Comparison of ENCODE assay signal across 11 cellular contexts in genomic region chr22:46075764-46076531, GRCh38.
DNase-seq lines count a peak whose midpoint lies in the region; ATAC-seq and TF ChIP-seq lines count a peak whose summit lies in the region.
"Had no signal": no experiment of that assay in that cellular context is flagged by ENCODE, and none has a peak within 500 bp of the region (broad histone marks: within the 10 kb centered on the region; RNA-seq: fewer than 3 reads in every experiment).

No MANE protein-coding gene starts in this region.

- no peak overlapping the region for H3K27ac ChIP-seq in CD4-positive, alpha-beta memory T cell (ENCODE audit: low read depth, low read length)
- H3K27ac ChIP-seq in prostate gland = peak overlapping the region; percentile 96 to 99
- H3K27ac ChIP-seq in neuronal stem cell (replicated peaks; ENCODE audit: low read length) = no peak overlapping the region

- TF ChIP-seq POLR2A in prostate gland (IDR thresholded peaks at IDR 0.05) = no peak

- H3K18ac ChIP-seq in neuronal stem cell (ENCODE audit: low read length) = no peak overlapping the region

- H3K4me3 Mint-ChIP-seq in CD4-positive, alpha-beta memory T cell = peak overlapping the region in 2 of 8 donors; percentile 40 to 53
- no peak overlapping the region for H3K4me3 Mint-ChIP-seq in activated T-helper 2 cell treated with anti-CD3 and anti-CD28 coated beads, Interferon-gamma antibody, Interleukin-2, Interleukin-4, amounts not matched to agents 10 μg/mL and 5 μg/mL and 100 μg/mL, durations not matched to agents 14 hours and 24 hours and 36 hours (ENCODE audit: low read depth)
- H3K4me3 Mint-ChIP-seq: mesothelial cell of epicardium had no signal

- H3K4me3 ChIP-seq in CD4-positive, alpha-beta memory T cell (ENCODE audit: low read length in 2 of 2) = no peak overlapping the region
- H3K4me3 ChIP-seq in prostate gland (peak overlapping the region; percentile 78 to 93), neuronal stem cell (ENCODE audit: low read length in 2 of 2) (no peak overlapping the region)

- CTCF ChIA-PET in CD4-positive, alpha-beta memory T cell (lab: Charles Lee; ENCODE audit: partially characterized antibody) = interaction anchor here (1.3 kb wide), 1 partner anchor 63 kb away, joined by 3 read pairs; no protein-coding TSS in a partner anchor

- H4K8ac ChIP-seq in neuronal stem cell (ENCODE audit: low read depth, low read length) = no peak overlapping the region

- H3K27me3 Mint-ChIP-seq in CD4-positive, alpha-beta memory T cell = no peaks in the 10 kb centered on the region
- H3K27me3 Mint-ChIP-seq in activated T-helper 2 cell treated with anti-CD3 and anti-CD28 coated beads, Interferon-gamma antibody, Interleukin-2, Interleukin-4, amounts not matched to agents 10 μg/mL and 5 μg/mL and 100 μg/mL, durations not matched to agents 14 hours and 24 hours and 36 hours (ENCODE audit: low read depth) = no peaks in the 10 kb centered on the region
- H3K27me3 Mint-ChIP-seq: activated naive CD4-positive, alpha-beta T cell treated with anti-CD3 and anti-CD28 coated beads, Interleukin-2, amount 50 U/mL, for 24 hours had no signal

- POLR2A ChIA-PET in CD4-positive, alpha-beta memory T cell (lab: Charles Lee; ENCODE audit: partially characterized antibody) = interaction anchor here (1.1 to 3.5 kb wide), 2 partner anchors 40 to 62 kb away, joined by 3 to 24 read pairs; no protein-coding TSS in a partner anchor

- H3K9ac ChIP-seq in neuronal stem cell (ENCODE audit: low read depth, low read length, poor library complexity) = no peak overlapping the region

- H3K36me3 ChIP-seq in CD4-positive, alpha-beta memory T cell (ENCODE audit: insufficient read depth, low read length) = no peaks in the 10 kb centered on the region
- H3K36me3 ChIP-seq in prostate gland (no peaks in the 10 kb centered on the region), neuronal stem cell (replicated peaks in 1 of 2; ENCODE audit: control insufficient read depth in 2 of 2, insufficient read depth in 2 of 2, low read length in 2 of 2) (no peaks in the 10 kb centered on the region)

- intact Hi-C loops in CD4-positive, alpha-beta memory T cell (cut with micrococcal nuclease) = no loop called here
- intact Hi-C loops in activated T-helper 2 cell treated with anti-CD3 and anti-CD28 coated beads, Interferon-gamma antibody, Interleukin-2, Interleukin-4, amounts not matched to agents 10 μg/mL and 5 μg/mL and 100 μg/mL, durations not matched to agents 14 hours and 24 hours and 36 hours (cut with micrococcal nuclease) = no loop called here
- intact Hi-C loops in prostate gland (cut with DNase I) = loop anchor here (5.0 kb wide), 1 partner anchor 36 kb away; no protein-coding TSS in a partner anchor

- H2AFZ ChIP-seq in neuronal stem cell (ENCODE audit: low read length) = no peak overlapping the region

- H3K4me1 ChIP-seq in CD4-positive, alpha-beta memory T cell (ENCODE audit: insufficient read depth, low read length) = peaks cover 30% of the 10 kb centered on the region
- H3K4me1 ChIP-seq in prostate gland (replicated peaks) (peaks cover 22% of the 10 kb centered on the region), neuronal stem cell (ENCODE audit: control insufficient read depth in 2 of 2, insufficient read depth in 1 of 2, low read depth in 1 of 2, low read length in 2 of 2) (no peaks in the 10 kb centered on the region)

- no peaks in the 10 kb centered on the region for H3K27me3 ChIP-seq in CD4-positive, alpha-beta memory T cell (ENCODE audit: insufficient read depth, low read length)
- no peaks in the 10 kb centered on the region for H3K27me3 ChIP-seq in prostate gland (replicated peaks; ENCODE audit: insufficient read depth)
- peaks cover 32 to 93% (median 89%) of the 10 kb centered on the region in 3 experiments for H3K27me3 ChIP-seq in neuronal stem cell (ENCODE audit: control insufficient read depth in 3 of 3, insufficient read depth in 3 of 3, low read depth in 1 of 3, low read length in 3 of 3)

- H3K4me1 Mint-ChIP-seq in CD4-positive, alpha-beta memory T cell = peaks cover 6 to 50% (median 31%) of the 10 kb centered on the region in 4 donors
- peaks cover 21% of the 10 kb centered on the region for H3K4me1 Mint-ChIP-seq in activated T-helper 2 cell treated with anti-CD3 and anti-CD28 coated beads, Interferon-gamma antibody, Interleukin-2, Interleukin-4, amounts not matched to agents 10 μg/mL and 5 μg/mL and 100 μg/mL, durations not matched to agents 14 hours and 24 hours and 36 hours (ENCODE audit: low read depth)

- no peak overlapping the region for H3K14ac ChIP-seq in neuronal stem cell (ENCODE audit: low read length)

- H3K23ac ChIP-seq in neuronal stem cell (ENCODE audit: low read depth, low read length, poor library complexity) = no peak overlapping the region

- no peaks in the 10 kb centered on the region for H3K9me3 ChIP-seq in CD4-positive, alpha-beta memory T cell (ENCODE audit: control insufficient read depth in 1 of 2, low read length in 2 of 2)
- H3K9me3 ChIP-seq in prostate gland (no peaks in the 10 kb centered on the region), neuronal stem cell (replicated peaks in 1 of 2; ENCODE audit: control insufficient read depth in 2 of 2, insufficient read depth in 1 of 2, low read depth in 1 of 2, low read length in 2 of 2) (no peaks in the 10 kb centered on the region)

- ATAC-seq in HG02610 (IDR thresholded peaks at IDR 0.05; ENCODE audit: unreplicated experiment) (no peak), HG02759 (IDR thresholded peaks at IDR 0.05; ENCODE audit: unreplicated experiment) (no peak)

- H3K9me3 Mint-ChIP-seq in CD4-positive, alpha-beta memory T cell = no peaks in the 10 kb centered on the region
- no peaks in the 10 kb centered on the region for H3K9me3 Mint-ChIP-seq in activated T-helper 2 cell treated with anti-CD3 and anti-CD28 coated beads, Interferon-gamma antibody, Interleukin-2, Interleukin-4, amounts not matched to agents 10 μg/mL and 5 μg/mL and 100 μg/mL, durations not matched to agents 14 hours and 24 hours and 36 hours
- H3K9me3 Mint-ChIP-seq: activated naive CD4-positive, alpha-beta T cell treated with anti-CD3 and anti-CD28 coated beads, Interleukin-2, amount 50 U/mL, for 24 hours; mesothelial cell of epicardium had no signal

- no peak overlapping the region for H2AK5ac ChIP-seq in neuronal stem cell (ENCODE audit: low read depth, low read length)

- peak overlapping the region in 5 of 7 donors; percentile 15 to 54 (median 25) for H3K27ac Mint-ChIP-seq in CD4-positive, alpha-beta memory T cell
- H3K27ac Mint-ChIP-seq in activated T-helper 2 cell treated with anti-CD3 and anti-CD28 coated beads, Interferon-gamma antibody, Interleukin-2, Interleukin-4, amounts not matched to agents 10 μg/mL and 5 μg/mL and 100 μg/mL, durations not matched to agents 14 hours and 24 hours and 36 hours = peak overlapping the region; percentile 49
- H3K27ac Mint-ChIP-seq: activated naive CD4-positive, alpha-beta T cell treated with anti-CD3 and anti-CD28 coated beads, Interleukin-2, amount 50 U/mL, for 24 hours; mesothelial cell of epicardium had no signal

- H2BK120ac ChIP-seq in neuronal stem cell (ENCODE audit: low read depth, low read length) = no peak overlapping the region

- H2BK5ac ChIP-seq in neuronal stem cell (ENCODE audit: low read length) = no peak overlapping the region

- H2BK12ac ChIP-seq in neuronal stem cell (ENCODE audit: low read length) = no peak overlapping the region

- peaks cover 3 to 6% of the 10 kb centered on the region in 2 donors for H3K36me3 Mint-ChIP-seq in CD4-positive, alpha-beta memory T cell
- peaks cover 5% of the 10 kb centered on the region for H3K36me3 Mint-ChIP-seq in activated T-helper 2 cell treated with anti-CD3 and anti-CD28 coated beads, Interferon-gamma antibody, Interleukin-2, Interleukin-4, amounts not matched to agents 10 μg/mL and 5 μg/mL and 100 μg/mL, durations not matched to agents 14 hours and 24 hours and 36 hours (ENCODE audit: low read depth)

- H4K91ac ChIP-seq in neuronal stem cell (ENCODE audit: low read depth, low read length, poor library complexity) = no peak overlapping the region

- H3K4ac ChIP-seq in neuronal stem cell (ENCODE audit: low read length) = no peak overlapping the region

- no peak overlapping the region for H2BK15ac ChIP-seq in neuronal stem cell (ENCODE audit: low read length)

- 10% methylated on average over 15 of the region's 15 CpGs for WGBS in prostate gland
- WGBS in neuronal stem cell (ENCODE audit: extremely low coverage in 2 of 2, insufficient read length in 2 of 2, insufficient replicate concordance in 1 of 2), 2 donors = no CpG with 5 or more reads among the region's 15 CpGs

- no peak for TF ChIP-seq CTCF in prostate gland (IDR thresholded peaks at IDR 0.05)

- DNase-seq in CD4-positive, alpha-beta memory T cell = no peak
- DNase-seq in activated T-helper 2 cell treated with anti-CD3 and anti-CD28 coated beads, Interferon-gamma antibody, Interleukin-2, Interleukin-4, amounts not matched to agents 10 μg/mL and 5 μg/mL and 100 μg/mL, durations not matched to agents 14 hours and 24 hours and 36 hours (ENCODE audit: low spot score) = no peak
- DNase-seq in globus pallidus (ENCODE audit: low spot score) (peak; percentile 86), prostate gland (ENCODE audit: low spot score) (no peak), amniotic stem cell (lab: John Stamatoyannopoulos, UW) (no peak), neuronal stem cell (ENCODE audit: low spot score) (no peak)
- DNase-seq: SW 1271 had no signal

- H3K4me2 ChIP-seq in neuronal stem cell (ENCODE audit: insufficient read depth, low read length, poor library complexity, severe bottlenecking) = no peak overlapping the region

- H3K79me1 ChIP-seq in neuronal stem cell (ENCODE audit: low read depth, low read length) = peaks cover 1% of the 10 kb centered on the region

Comparison
In these comparisons a context has a peak if more than half of its experiments do, and no peak if none do; other contexts are left out.
1. H3K27ac ChIP-seq: peak in prostate gland (2 of 2); none in CD4-positive, alpha-beta memory T cell (single experiment) and neuronal stem cell (single experiment).
2. H3K4me3 ChIP-seq: peak in prostate gland (2 of 2); none in CD4-positive, alpha-beta memory T cell (0 of 2) and neuronal stem cell (0 of 2).